Comparison of ENCODE assay signal across 22 cellular contexts in genomic region chr5:97002983-97003382, GRCh38.
DNase-seq lines count a peak whose midpoint lies in the region; ATAC-seq, FAIRE-seq and TF ChIP-seq lines count a peak whose summit lies in the region.
"Had no signal": no experiment of that assay in that cellular context is flagged by ENCODE, and none has a peak within 500 bp of the region (broad histone marks: within the 10 kb centered on the region; RNA-seq: fewer than 3 reads in every experiment).

No MANE protein-coding gene starts in this region.

- no peak for DNase-seq in activated naive CD4-positive, alpha-beta T cell treated with anti-CD3 and anti-CD28 coated beads, Interleukin-2, amount 50 U/mL, for 72 hours (ENCODE audit: low spot score in 2 of 2)
- DNase-seq in activated naive CD4-positive, alpha-beta T cell (lab: John Stamatoyannopoulos, UW), result no peak
- DNase-seq in IMR-90 (peak; percentile 34), GM12891 (ENCODE audit: insufficient read length, low spot score) (no peak)
- DNase-seq in naive thymus-derived CD4-positive, alpha-beta T cell, result no peak
- DNase-seq: CD4-positive, CD25-positive, alpha-beta regulatory T cell; DMS153; DND-41; KBM-7; MM.1S; NCI-H2029 treated with DMSO at 0.1 percent for 48 hours; NCI-H446 treated with DMSO at 0.1 percent for 48 hours; NCI-H526; NCI-H82; NK-92 treated with Interleukin-12 subunit alpha and Interleukin-12 subunit beta, amount 100 ng/mL, for 24 hours; PC-9 had no signal

- dilution Hi-C loops in IMR-90 (cut with HindIII; ENCODE audit: low sequenced_read_pairs, unreplicated experiment), result no loop called here

- no peak overlapping the region for H2BK120ac ChIP-seq in IMR-90 (ENCODE audit: low read depth, low read length)

- no peak overlapping the region for H4K5ac ChIP-seq in IMR-90 (ENCODE audit: low read depth, low read length)

- H3K9ac ChIP-seq in IMR-90 (ENCODE audit: low read depth, low read length), result no peak overlapping the region
- H3K9ac ChIP-seq: BLaER1 had no signal

- no peaks in the 10 kb centered on the region for H3K9me1 ChIP-seq in IMR-90 (ENCODE audit: insufficient read depth, low read length)

- intact Hi-C loops in IMR-90 (cut with micrococcal nuclease), result no loop called here
- intact Hi-C loops in naive thymus-derived CD4-positive, alpha-beta T cell (cut with micrococcal nuclease), result no loop called here

- no peak overlapping the region for H3K4me3 Mint-ChIP-seq in naive thymus-derived CD4-positive, alpha-beta T cell
- H3K4me3 Mint-ChIP-seq: CD4-positive, CD25-positive, alpha-beta regulatory T cell had no signal

- no peak overlapping the region for H3K56ac ChIP-seq in IMR-90 (ENCODE audit: extremely low read depth, insufficient read depth, low read length)

- no peak overlapping the region for H2BK20ac ChIP-seq in IMR-90 (ENCODE audit: low read depth, low read length)

- H3K4me1 Mint-ChIP-seq in naive thymus-derived CD4-positive, alpha-beta T cell, result peaks cover 5 to 39% (median 23%) of the 10 kb centered on the region in 7 donors

- no peak for FAIRE-seq in GM12891 (lab: Jason Lieb, UNC)
- FAIRE-seq: A204.1, HTR-8/SVneo had no signal

- in situ Hi-C loops in IMR-90 (cut with MboI; ENCODE audit: low sequenced_read_pairs), result no loop called here

- H3K18ac ChIP-seq in IMR-90 (ENCODE audit: low read depth, low read length), result no peak overlapping the region

- no peaks in the 10 kb centered on the region; a peak in 1 of 4 replicates for H3K79me1 ChIP-seq in IMR-90 (ENCODE audit: low read depth in 1 of 2, low read length in 2 of 2)

- H3K27ac ChIP-seq in IMR-90 (ENCODE audit: insufficient read depth, low read length), result no peak overlapping the region
- peak overlapping the region; percentile 18 for H3K27ac ChIP-seq in naive thymus-derived CD4-positive, alpha-beta T cell (ENCODE audit: low read depth, low read length)
- H3K27ac ChIP-seq: BLaER1, PC-9 had no signal

- H4K91ac ChIP-seq in IMR-90 (ENCODE audit: insufficient read depth, low read depth, low read length), result no peak overlapping the region

- no peak overlapping the region for H3K23ac ChIP-seq in IMR-90 (ENCODE audit: low read depth, low read length)

- H2AK9ac ChIP-seq in IMR-90 (replicated peaks; ENCODE audit: low read depth, low read length, poor library complexity), result no peak overlapping the region

- no peak overlapping the region for H3K4me2 ChIP-seq in IMR-90 (ENCODE audit: low read depth, low read length)
- H3K4me2 ChIP-seq: BLaER1, PC-9 had no signal

- no peak overlapping the region for H2BK5ac ChIP-seq in IMR-90 (ENCODE audit: low read depth, low read length, poor library complexity, severe bottlenecking)

- no peak overlapping the region for H4K8ac ChIP-seq in IMR-90 (ENCODE audit: low read depth in 2 of 2, low read length in 2 of 2)

- H3K4me3 ChIP-seq in IMR-90 (ENCODE audit: insufficient read depth, low read depth, low read length), result no peak overlapping the region
- no peak overlapping the region for H3K4me3 ChIP-seq in naive thymus-derived CD4-positive, alpha-beta T cell (ENCODE audit: low read length)
- H3K4me3 ChIP-seq: BLaER1, PC-9 had no signal

- ATAC-seq in activated naive CD4-positive, alpha-beta T cell treated with anti-CD3 and anti-CD28 coated beads, Interleukin-2, amount 50 U/mL, for 72 hours, result peak; percentile 27 to 38
- ATAC-seq in IMR-90 (ENCODE audit: low read depth) (peak; percentile 59), HG03565 (IDR thresholded peaks at IDR 0.05; ENCODE audit: unreplicated experiment) (no peak), GM19328 (IDR thresholded peaks at IDR 0.05; ENCODE audit: unreplicated experiment) (no peak)
- ATAC-seq in naive thymus-derived CD4-positive, alpha-beta T cell, result no peak
- ATAC-seq: Right ventricle myocardium inferior had no signal

- H2AK5ac ChIP-seq in IMR-90 (ENCODE audit: low read depth, low read length), result no peak overlapping the region

- H3K9me3 ChIP-seq in IMR-90 (ENCODE audit: control insufficient read depth, insufficient read depth, low read length), result no peaks in the 10 kb centered on the region
- H3K9me3 ChIP-seq in naive thymus-derived CD4-positive, alpha-beta T cell (ENCODE audit: control insufficient read depth in 2 of 3, low read length in 3 of 3), result no peaks in the 10 kb centered on the region
- H3K9me3 ChIP-seq: BLaER1 had no signal

- H3K14ac ChIP-seq in IMR-90 (replicated peaks; ENCODE audit: low read depth, low read length), result no peak overlapping the region

- CTCF ChIA-PET in IMR-90 (lab: Yijun Ruan, JAX), result interaction anchor here (0.6 to 0.8 kb wide), 2 partner anchors 13 to 180 kb away, joined by 3 to 4 read pairs; partner anchors contain the start of gene RIOK2
- CTCF ChIA-PET in naive thymus-derived CD4-positive, alpha-beta T cell (lab: Charles Lee), result interaction anchor here (0.7 kb wide), 1 partner anchor 235 kb away, joined by 5 read pairs; no protein-coding TSS in a partner anchor

- no peaks in the 10 kb centered on the region for H3K27me3 Mint-ChIP-seq in naive thymus-derived CD4-positive, alpha-beta T cell
- H3K27me3 Mint-ChIP-seq: CD4-positive, CD25-positive, alpha-beta regulatory T cell had no signal

- H3K4ac ChIP-seq in IMR-90 (ENCODE audit: low read depth, low read length), result no peak overlapping the region

- H2AFZ ChIP-seq in IMR-90 (replicated peaks; ENCODE audit: low read length, poor library complexity), result no peak overlapping the region
- H2AFZ ChIP-seq: PC-9 had no signal

- no peaks in the 10 kb centered on the region for H4K20me1 ChIP-seq in IMR-90 (ENCODE audit: insufficient read depth, low read length)
- H4K20me1 ChIP-seq: BLaER1 had no signal

- 0 out of 2 replicates have a peak, but pooled peaks cover 2% of the 10 kb centered on the region for H3K36me3 ChIP-seq in IMR-90 (ENCODE audit: control insufficient read depth, insufficient read depth, low read length)
- peaks cover 4 to 48% (median 23%) of the 10 kb centered on the region in 3 experiments for H3K36me3 ChIP-seq in naive thymus-derived CD4-positive, alpha-beta T cell (ENCODE audit: control insufficient read depth in 2 of 3, insufficient read depth in 3 of 3, low read length in 3 of 3)

- no peaks in the 10 kb centered on the region for H3K27me3 ChIP-seq in IMR-90 (ENCODE audit: control insufficient read depth, insufficient read depth, low read length)
- H3K27me3 ChIP-seq in naive thymus-derived CD4-positive, alpha-beta T cell (ENCODE audit: control insufficient read depth in 2 of 2, insufficient read depth in 2 of 2, low read length in 2 of 2), result no peaks in the 10 kb centered on the region
- H3K27me3 ChIP-seq: BLaER1 had no signal

- no peaks in the 10 kb centered on the region for H3K4me1 ChIP-seq in IMR-90 (ENCODE audit: control insufficient read depth, insufficient read depth, low read length)
- peaks cover 0 to 12% of the 10 kb centered on the region in 2 donors for H3K4me1 ChIP-seq in naive thymus-derived CD4-positive, alpha-beta T cell (ENCODE audit: control insufficient read depth in 2 of 2, insufficient read depth in 2 of 2, low read length in 2 of 2)
- H3K4me1 ChIP-seq: BLaER1 had no signal

- H3K9me3 Mint-ChIP-seq in activated naive CD4-positive, alpha-beta T cell treated with anti-CD3 and anti-CD28 coated beads, Interleukin-2, amount 50 U/mL, for 72 hours, result no peaks in the 10 kb centered on the region
- no peaks in the 10 kb centered on the region for H3K9me3 Mint-ChIP-seq in naive thymus-derived CD4-positive, alpha-beta T cell
- H3K9me3 Mint-ChIP-seq: CD4-positive, CD25-positive, alpha-beta regulatory T cell had no signal

- TF ChIP-seq CTCF in IMR-90 (conservative IDR thresholded peaks at IDR 0.05; ENCODE audit: low read depth, low read length), result no peak

- H2BK15ac ChIP-seq in IMR-90 (ENCODE audit: low read depth, low read length), result no peak overlapping the region

- peaks cover 10 to 13% of the 10 kb centered on the region in 2 donors for H3K36me3 Mint-ChIP-seq in activated naive CD4-positive, alpha-beta T cell treated with anti-CD3 and anti-CD28 coated beads, Interleukin-2, amount 50 U/mL, for 72 hours
- peaks cover 20 to 28% (median 22%) of the 10 kb centered on the region in 5 donors for H3K36me3 Mint-ChIP-seq in naive thymus-derived CD4-positive, alpha-beta T cell

- TF ChIP-seq POLR2A in IMR-90 (IDR thresholded peaks at IDR 0.05; ENCODE audit: low read depth, low read length) (no peak), GM12891 (IDR thresholded peaks at IDR 0.05; ENCODE audit: low read depth, low read length) (no peak)

- no CpG with 5 or more reads among the region's 1 CpG for WGBS in IMR-90 (ENCODE audit: extremely low coverage in 2 of 2, insufficient read length in 1 of 2), 2 experiments

- TF ChIP-seq RAD21 in IMR-90 (IDR thresholded peaks at IDR 0.05; ENCODE audit: low read length), result no peak

- POLR2A ChIA-PET in IMR-90 (lab: Charles Lee; ENCODE audit: unreplicated experiment), result no interaction called here
- POLR2A ChIA-PET in naive thymus-derived CD4-positive, alpha-beta T cell (lab: Charles Lee), result interaction anchor here (1.0 kb wide), 2 partner anchors 31 to 45 kb away, joined by 3 read pairs; no protein-coding TSS in a partner anchor

- H3K27ac Mint-ChIP-seq in activated naive CD4-positive, alpha-beta T cell treated with anti-CD3 and anti-CD28 coated beads, Interleukin-2, amount 50 U/mL, for 72 hours, result no peak overlapping the region
- H3K27ac Mint-ChIP-seq in naive thymus-derived CD4-positive, alpha-beta T cell, result no peak overlapping the region
- H3K27ac Mint-ChIP-seq: CD4-positive, CD25-positive, alpha-beta regulatory T cell had no signal

- BruUV-seq in IMR-90 (replicated peaks; lab: Mats Ljungman, UMichigan), result no TSS peak

TF ChIP-seq in IMR-90, 13 proteins besides CTCF, POLR2A, EP300 and RAD21 (continues in another document):
- TF ChIP-seq ELK1 (IDR thresholded peaks at IDR 0.05; ENCODE audit: borderline replicate concordance, low read depth, low read length), result no peak

TF ChIP-seq in GM12891, 5 proteins besides CTCF, POLR2A, EP300 and RAD21:
- TF ChIP-seq TAF1 (IDR thresholded peaks at IDR 0.05; ENCODE audit: low read depth, low read length) (no peak), POLR2AphosphoS5 (IDR thresholded peaks at IDR 0.05; ENCODE audit: low read depth, low read length) (no peak)
TF ChIP-seq in GM12891: peak in this region for 0.

Comparison
In these comparisons a context has a peak if more than half of its experiments do, and no peak if none do; other contexts are left out.
1. ATAC-seq: peak in activated naive CD4-positive, alpha-beta T cell treated with anti-CD3 and anti-CD28 coated beads, Interleukin-2, amount 50 U/mL, for 72 hours (2 of 2) and IMR-90 (single experiment); none in naive thymus-derived CD4-positive, alpha-beta T cell (single experiment), HG03565 (single experiment) and GM19328 (single experiment).